Comparison of ENCODE assay signal across 8 cellular contexts in genomic region chr11:85627332-85627997, GRCh38. TPM values are rescaled to one million over a fixed set of nuclear protein-coding genes. Genes with fewer than 3 reads are reported as not detected.
A peak's percentile ranks its signal among the peaks of the same experiment; 100 is the strongest.
DNase-seq lines count a peak whose midpoint lies in the region; ATAC-seq, FAIRE-seq and TF ChIP-seq lines count a peak whose summit lies in the region.

Gene DLG2, minus strand, starts transcription at chr11:85627344.

- peak within 1 kb of the TSS; percentile 75 for H3K4me3 ChIP-seq in AG10803 (ENCODE audit: low read length)
- H3K4me3 ChIP-seq in left ventricle myocardium inferior = peak within 1 kb of the TSS; percentile 82
- H3K4me3 ChIP-seq in pancreas = peak within 1 kb of the TSS; percentile 48 to 81 (median 61)

- H3K27me3 ChIP-seq in left ventricle myocardium inferior (ENCODE audit: low read depth) = no peaks in the 10 kb centered on the region
- H3K27me3 ChIP-seq in pancreas = no peaks in the 10 kb centered on the region

- DNase-seq in AG10803 (ENCODE audit: low read depth) (peak; percentile 48), NCI-H2171 (lab: John Stamatoyannopoulos, UW) (peak; percentile 65), amniotic stem cell (lab: John Stamatoyannopoulos, UW) (peak; percentile 7), left ventricle myocardium inferior (no peak), pancreas (peak in 3 of 6 donors; percentile 12 to 63 (median 20))

- H3K36me3 ChIP-seq in left ventricle myocardium inferior (peaks cover 16% of the 10 kb centered on the region), pancreas (peaks cover 0 to 5% (median 0%) of the 10 kb centered on the region in 3 donors)

- TF ChIP-seq CTCF in AG10803 (conservative IDR thresholded peaks at IDR 0.05; ENCODE audit: low read length) = no peak
- no peak for TF ChIP-seq CTCF in left ventricle myocardium inferior (IDR thresholded peaks at IDR 0.05; ENCODE audit: borderline replicate concordance)
- no peak for TF ChIP-seq CTCF in pancreas (IDR thresholded peaks at IDR 0.05)

- H3K27ac ChIP-seq in left ventricle myocardium inferior (replicated peaks) (peak within 1 kb of the TSS; percentile 95), pancreas (peak within 1 kb of the TSS; percentile 48 to 93 (median 82))

- WGBS in pancreas, 2 donors = 0 to 1% methylated on average over 23 of the region's 23 CpGs

- no peak for FAIRE-seq in pancreas (lab: Jason Lieb, UNC)

- intact Hi-C loops in left ventricle myocardium inferior (cut with micrococcal nuclease) = no loop called here
- intact Hi-C loops in pancreas (cut with DNase I) = no loop called here

- ATAC-seq in GM18907 (IDR thresholded peaks at IDR 0.05; ENCODE audit: unreplicated experiment) (peak; percentile 1), pancreas (peak; percentile 24 to 39 (median 32)), HG03565 (IDR thresholded peaks at IDR 0.05; ENCODE audit: unreplicated experiment) (no peak), HG03378 (IDR thresholded peaks at IDR 0.05; ENCODE audit: unreplicated experiment) (no peak)

- peaks cover 60% of the 10 kb centered on the region for H3K4me1 ChIP-seq in left ventricle myocardium inferior
- H3K4me1 ChIP-seq in pancreas = peaks cover 4 to 19% (median 8%) of the 10 kb centered on the region in 3 donors

- H3K9me3 ChIP-seq in left ventricle myocardium inferior (replicated peaks) (no peaks in the 10 kb centered on the region), pancreas (no peaks in the 10 kb centered on the region)

RNA-seq across cellular contexts. Expression of gene DLG2, which starts in this region (rescaled TPM):
- total RNA-seq in left ventricle myocardium inferior (6.5 TPM), pancreas (1 to 10 TPM; 2.5 to 5.4 (median 4.5) TPM)
- polyA plus RNA-seq in pancreas = 1 to 10 TPM; 1.2 to 2.2 TPM

Comparison
In these comparisons a context has a peak if more than half of its experiments do, and no peak if none do; other contexts are left out.
1. ATAC-seq: peak in GM18907 (single experiment) and pancreas (4 of 4); none in HG03565 (single experiment) and HG03378 (single experiment).
2. Peak in every context shown above with its lines, with median percentiles within 50 percentile points of each other: H3K4me3 ChIP-seq.